9 cellular contexts compared by ENCODE assay signal in the genomic region with DNA sequence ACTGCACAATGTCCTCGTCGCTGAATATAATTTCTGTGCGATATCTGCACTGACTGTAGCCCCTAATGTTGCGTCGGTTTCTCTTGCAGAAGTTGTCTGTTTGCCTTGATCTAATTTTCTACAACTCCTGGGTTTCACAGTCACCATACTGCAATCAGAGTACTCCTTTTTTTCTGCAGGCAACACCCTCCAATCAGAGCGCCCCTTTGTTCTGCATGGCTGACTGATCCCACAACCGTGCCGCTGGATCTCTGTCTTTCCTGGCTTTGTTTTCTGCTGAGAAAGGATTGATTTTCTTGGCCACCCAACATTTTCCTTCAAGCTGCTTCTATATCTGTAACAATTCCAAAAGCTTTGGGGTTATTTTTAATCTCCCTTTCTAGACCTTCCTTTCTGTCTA.
"Had no signal": no experiment of that assay in that cellular context is flagged by ENCODE, and none has a peak within 500 bp of the region (broad histone marks: within the 10 kb centered on the region; RNA-seq: fewer than 3 reads in every experiment).

No MANE protein-coding gene starts in this region.

- H3K4me3 Mint-ChIP-seq: IgD-negative memory B cell had no signal

- H3K27ac ChIP-seq: HL-60, KMS-11 had no signal

- H3K9ac ChIP-seq: KMS-11 had no signal

- H3K36me3 Mint-ChIP-seq: IgD-negative memory B cell had no signal

- H3K27ac Mint-ChIP-seq: IgD-negative memory B cell had no signal

- DNase-seq: IMR-90, KBM-7, KG1 had no signal

- ATAC-seq: HepG2, K562 had no signal

- H3K4me2 ChIP-seq: KMS-11 had no signal

- H3K27me3 Mint-ChIP-seq: IgD-negative memory B cell had no signal

- FAIRE-seq: HepG2, HTR-8/SVneo, K562 had no signal

- H3K4me3 ChIP-seq: K562 had no signal
